ENCODE assay signal across 9 cellular contexts in genomic region chr12:113479578-113480335, GRCh38. TPM values are rescaled to one million over a fixed set of nuclear protein-coding genes. Genes with fewer than 3 reads are reported as not detected.
DNase-seq lines count a peak whose midpoint lies in the region; ATAC-seq, FAIRE-seq and TF ChIP-seq lines count a peak whose summit lies in the region.
"Had no signal": no experiment of that assay in that cellular context is flagged by ENCODE, and none has a peak within 500 bp of the region (broad histone marks: within the 10 kb centered on the region; RNA-seq: fewer than 3 reads in every experiment).

No MANE protein-coding gene starts in this region.

- peaks cover 78 to 90% (median 83%) of the 10 kb centered on the region in 3 donors for H3K27me3 Mint-ChIP-seq in naive B cell

- peak overlapping the region in 4 of 6 donors; percentile 33 to 83 (median 74) for H3K27ac Mint-ChIP-seq in naive B cell

- no peak overlapping the region for H3K4me3 ChIP-seq in choroid plexus epithelial cell (ENCODE audit: low read depth, low read length)

- DNase-seq in DMS53 treated with DMSO at 0.1 percent for 48 hours (lab: John Stamatoyannopoulos, UW; ENCODE audit: unreplicated experiment) (peak; percentile 26), NCI-H69 (lab: John Stamatoyannopoulos, UW) (peak; percentile 11), choroid plexus epithelial cell (ENCODE audit: low read depth) (peak; percentile 41), naive B cell (no peak), putamen (ENCODE audit: low spot score) (no peak), GM12892 (ENCODE audit: insufficient read length) (no peak)

- peak overlapping the region in 4 of 8 donors; percentile 0 to 73 (median 47) for H3K4me3 Mint-ChIP-seq in naive B cell

- ATAC-seq in naive B cell (ENCODE audit: low read depth in 2 of 2) = no peak
- ATAC-seq in HG03139 (IDR thresholded peaks at IDR 0.05; ENCODE audit: unreplicated experiment) = no peak
- ATAC-seq in GM19023 (IDR thresholded peaks at IDR 0.05; ENCODE audit: unreplicated experiment) = no peak

- no peak for TF ChIP-seq CTCF in choroid plexus epithelial cell (conservative IDR thresholded peaks at IDR 0.05; ENCODE audit: low read depth, low read length)

- H3K4me1 Mint-ChIP-seq in naive B cell = peaks cover 0 to 19% (median 11%) of the 10 kb centered on the region in 3 donors

- no peak for FAIRE-seq in GM12892 (lab: Jason Lieb, UNC)
- FAIRE-seq: keratinocyte had no signal

- TF ChIP-seq POLR2A in GM12892 (IDR thresholded peaks at IDR 0.05; ENCODE audit: low read depth, low read length) = no peak

- peaks cover 4 to 19% of the 10 kb centered on the region in 2 donors for H3K36me3 Mint-ChIP-seq in naive B cell

- H3K9me3 Mint-ChIP-seq in naive B cell = peaks cover 0 to 40% (median 10%) of the 10 kb centered on the region in 7 donors

RNA-seq across cellular contexts. Expression of gene LHX5, which starts 8.1 kb away (rescaled TPM):
- not detected for polyA plus RNA-seq in naive B cell (ENCODE audit: low read depth in 6 of 6)
- not detected for polyA plus RNA-seq in GM12892 (2012; ENCODE audit: missing spikeins)

RNA-seq across cellular contexts. Expression of gene SDSL, which starts 57.6 kb away (rescaled TPM):
- polyA plus RNA-seq in naive B cell (ENCODE audit: low read depth in 6 of 6) = under 1 TPM in 2 of 6 donors, not detected in 4; 0.27 to 0.68 TPM
- polyA plus RNA-seq in GM12892 (2012; ENCODE audit: missing spikeins) = 1.4 TPM

Comparison
In these comparisons a context has a peak if more than half of its experiments do, and no peak if none do; other contexts are left out.
1. DNase-seq: peak in DMS53 treated with DMSO at 0.1 percent for 48 hours (single experiment), NCI-H69 (single experiment) and choroid plexus epithelial cell (single experiment); none in naive B cell (single experiment), putamen (single experiment) and GM12892 (single experiment).